Comparison of ENCODE assay signal across 8 cellular contexts in the genomic region with DNA sequence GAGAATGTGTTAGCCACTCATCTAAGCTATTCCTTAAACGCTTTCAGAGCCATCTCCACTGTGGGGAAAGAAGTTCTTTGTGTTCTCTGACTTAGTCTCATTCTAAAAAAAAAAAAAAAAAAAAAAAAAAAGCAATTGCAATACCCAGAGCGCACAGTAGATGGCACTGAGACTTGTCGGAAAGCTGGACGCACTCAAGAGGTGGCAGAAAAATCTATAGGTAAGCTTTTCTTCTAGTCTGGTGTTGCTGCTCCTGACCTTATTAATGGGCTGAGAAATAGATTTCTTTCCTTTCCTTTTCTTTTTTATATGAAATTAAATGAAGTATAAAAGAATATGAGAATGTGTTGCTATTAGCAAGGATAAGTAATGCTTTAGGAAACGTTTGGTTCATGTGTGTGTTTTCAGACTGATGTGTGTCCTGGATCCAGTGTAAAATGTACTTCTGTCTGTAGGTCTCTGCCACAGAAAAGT. TPM values are rescaled to one million over a fixed set of nuclear protein-coding genes. Genes with fewer than 3 reads are reported as not detected.
DNase-seq lines count a peak whose midpoint lies in the region; ATAC-seq and TF ChIP-seq lines count a peak whose summit lies in the region.

No MANE protein-coding gene starts in this region.

- H3K4ac ChIP-seq in IMR-90 (ENCODE audit: low read depth, low read length) (no peak overlapping the region), neuronal stem cell (ENCODE audit: low read length) (no peak overlapping the region)

- H3K79me1 ChIP-seq in IMR-90 (ENCODE audit: low read depth in 1 of 2, low read length in 2 of 2), result no peaks in the 10 kb centered on the region
- no peaks in the 10 kb centered on the region for H3K79me1 ChIP-seq in neuronal stem cell (ENCODE audit: low read depth, low read length)

- H3K36me3 ChIP-seq in IMR-90 (ENCODE audit: control insufficient read depth, insufficient read depth, low read length) (no peaks in the 10 kb centered on the region), RWPE2 (ENCODE audit: low read depth) (no peaks in the 10 kb centered on the region), neuronal stem cell (replicated peaks in 1 of 2; ENCODE audit: control insufficient read depth in 2 of 2, insufficient read depth in 2 of 2, low read length in 2 of 2) (no peaks in the 10 kb centered on the region)

- POLR2A ChIA-PET in IMR-90 (lab: Charles Lee; ENCODE audit: unreplicated experiment), result no interaction called here

- H3K36me3 Mint-ChIP-seq in activated CD4-positive, alpha-beta T cell treated with anti-CD3 and anti-CD28 coated beads, Interleukin-2, amount 10 ng/mL, durations not matched to agents 24 days and 14 days (ENCODE audit: low read depth), result no peaks in the 10 kb centered on the region

- H3K18ac ChIP-seq in IMR-90 (ENCODE audit: low read depth, low read length), result no peak overlapping the region
- no peak overlapping the region for H3K18ac ChIP-seq in neuronal stem cell (ENCODE audit: low read length)

- H3K27me3 Mint-ChIP-seq in activated CD4-positive, alpha-beta T cell treated with anti-CD3 and anti-CD28 coated beads, Interleukin-2, amount 10 ng/mL, durations not matched to agents 24 days and 14 days, result peaks cover 49% of the 10 kb centered on the region

- H4K8ac ChIP-seq in IMR-90 (ENCODE audit: low read depth in 2 of 2, low read length in 2 of 2) (no peak overlapping the region), neuronal stem cell (ENCODE audit: low read depth, low read length) (no peak overlapping the region)

- no TSS peak for BruUV-seq in IMR-90 (replicated peaks; lab: Mats Ljungman, UMichigan)

- no peak overlapping the region for H3K23ac ChIP-seq in IMR-90 (ENCODE audit: low read depth, low read length)
- no peak overlapping the region for H3K23ac ChIP-seq in neuronal stem cell (ENCODE audit: low read depth, low read length, poor library complexity)

- intact Hi-C loops in activated CD4-positive, alpha-beta T cell treated with anti-CD3 and anti-CD28 coated beads, Interleukin-2, amount 10 ng/mL, durations not matched to agents 24 days and 14 days (cut with micrococcal nuclease), result loop anchor here (1.0 to 5.0 kb wide), 4 partner anchors 15 to 505 kb away; a partner anchor contains a TSS
- intact Hi-C loops in IMR-90 (cut with micrococcal nuclease), result loop anchor here (1.0 to 10.0 kb wide), 4 partner anchors 292 to 1281 kb away; no protein-coding TSS in a partner anchor

- H3K4me1 ChIP-seq in IMR-90 (ENCODE audit: control insufficient read depth, insufficient read depth, low read length) (peaks cover 2% of the 10 kb centered on the region; the same call in 1 of the 2 replicates), RWPE2 (ENCODE audit: insufficient read depth, poor library complexity, severe bottlenecking) (peaks cover 24% of the 10 kb centered on the region), neuronal stem cell (ENCODE audit: control insufficient read depth in 2 of 2, insufficient read depth in 1 of 2, low read depth in 1 of 2, low read length in 2 of 2) (peaks cover 0 to 1% of the 10 kb centered on the region in 2 donors)

- H2BK20ac ChIP-seq in IMR-90 (ENCODE audit: low read depth, low read length), result no peak overlapping the region

- H4K5ac ChIP-seq in IMR-90 (ENCODE audit: low read depth, low read length), result no peak overlapping the region

- TF ChIP-seq POLR2A in IMR-90 (IDR thresholded peaks at IDR 0.05; ENCODE audit: low read depth, low read length), result no peak
- TF ChIP-seq POLR2A in erythroblast (IDR thresholded peaks at IDR 0.05; ENCODE audit: low read length), result no peak

- CTCF ChIA-PET in IMR-90 (lab: Yijun Ruan, JAX), result interaction anchor here (0.6 to 2.2 kb wide), 18 partner anchors 10 to 1924 kb away, joined by 3 to 16 read pairs (median 4); no protein-coding TSS in a partner anchor

- peaks cover 3% of the 10 kb centered on the region for H3K9me3 Mint-ChIP-seq in activated CD4-positive, alpha-beta T cell treated with anti-CD3 and anti-CD28 coated beads, Interleukin-2, amount 10 ng/mL, durations not matched to agents 24 days and 14 days

- H3K9ac ChIP-seq in IMR-90 (ENCODE audit: low read depth, low read length), result no peak overlapping the region
- H3K9ac ChIP-seq in neuronal stem cell (ENCODE audit: low read depth, low read length, poor library complexity), result no peak overlapping the region

- no peak overlapping the region for H3K27ac ChIP-seq in IMR-90 (ENCODE audit: insufficient read depth, low read length)
- H3K27ac ChIP-seq in RWPE2 (ENCODE audit: poor library complexity, severe bottlenecking), result no peak overlapping the region
- H3K27ac ChIP-seq in neuronal stem cell (replicated peaks; ENCODE audit: low read length), result no peak overlapping the region

- H2BK5ac ChIP-seq in IMR-90 (ENCODE audit: low read depth, low read length, poor library complexity, severe bottlenecking), result no peak overlapping the region
- H2BK5ac ChIP-seq in neuronal stem cell (ENCODE audit: low read length), result no peak overlapping the region

- H3K4me1 Mint-ChIP-seq in activated CD4-positive, alpha-beta T cell treated with anti-CD3 and anti-CD28 coated beads, Interleukin-2, amount 10 ng/mL, durations not matched to agents 24 days and 14 days, result peaks cover 25% of the 10 kb centered on the region

- H3K4me3 ChIP-seq in IMR-90 (ENCODE audit: insufficient read depth, low read depth, low read length), result no peak overlapping the region
- H3K4me3 ChIP-seq in RWPE2 (ENCODE audit: severe bottlenecking), result no peak overlapping the region
- no peak overlapping the region for H3K4me3 ChIP-seq in neuronal stem cell (ENCODE audit: low read length in 2 of 2)

- ATAC-seq in IMR-90 (ENCODE audit: low read depth) (peak; percentile 73), RWPE2 (ENCODE audit: low read depth) (no peak)

- H4K20me1 ChIP-seq in IMR-90 (ENCODE audit: insufficient read depth, low read length), result no peaks in the 10 kb centered on the region

- TF ChIP-seq CTCF in IMR-90 (conservative IDR thresholded peaks at IDR 0.05; ENCODE audit: low read depth, low read length) (peak; percentile 80), RWPE2 (IDR thresholded peaks at IDR 0.05; ENCODE audit: poor library complexity, severe bottlenecking) (peak; percentile 82)

- no peak overlapping the region for H2AK9ac ChIP-seq in IMR-90 (replicated peaks; ENCODE audit: low read depth, low read length, poor library complexity)

- no peak overlapping the region for H3K56ac ChIP-seq in IMR-90 (ENCODE audit: extremely low read depth, insufficient read depth, low read length)

- H3K14ac ChIP-seq in IMR-90 (replicated peaks; ENCODE audit: low read depth, low read length), result no peak overlapping the region
- H3K14ac ChIP-seq in neuronal stem cell (ENCODE audit: low read length), result no peak overlapping the region

- 33% methylated on average over 1 of the region's 5 CpGs; no CpG with 5 or more reads in 1 of the 2 experiments for WGBS in IMR-90 (ENCODE audit: extremely low coverage in 2 of 2, insufficient read length in 1 of 2), 2 experiments
- no CpG with 5 or more reads among the region's 5 CpGs for WGBS in neuronal stem cell (ENCODE audit: extremely low coverage in 2 of 2, insufficient read length in 2 of 2, insufficient replicate concordance in 1 of 2), 2 donors

- H3K27ac Mint-ChIP-seq in activated CD4-positive, alpha-beta T cell treated with anti-CD3 and anti-CD28 coated beads, Interleukin-2, amount 10 ng/mL, durations not matched to agents 24 days and 14 days, result no peak overlapping the region

- H3K27me3 ChIP-seq in IMR-90 (ENCODE audit: control insufficient read depth, insufficient read depth, low read length) (peaks cover 65% of the 10 kb centered on the region), RWPE2 (ENCODE audit: insufficient read depth, poor library complexity, severe bottlenecking) (no peaks in the 10 kb centered on the region), neuronal stem cell (ENCODE audit: control insufficient read depth in 3 of 3, insufficient read depth in 3 of 3, low read depth in 1 of 3, low read length in 3 of 3) (peaks cover 20 to 44% (median 36%) of the 10 kb centered on the region in 3 experiments)

- H3K9me1 ChIP-seq in IMR-90 (ENCODE audit: insufficient read depth, low read length), result no peaks in the 10 kb centered on the region

- no peak overlapping the region for H3K4me3 Mint-ChIP-seq in activated CD4-positive, alpha-beta T cell treated with anti-CD3 and anti-CD28 coated beads, Interleukin-2, amount 10 ng/mL, durations not matched to agents 24 days and 14 days

- H2AFZ ChIP-seq in IMR-90 (replicated peaks; ENCODE audit: low read length, poor library complexity) (no peak overlapping the region), neuronal stem cell (ENCODE audit: low read length) (no peak overlapping the region)

- no peak overlapping the region for H2BK15ac ChIP-seq in IMR-90 (ENCODE audit: low read depth, low read length)
- H2BK15ac ChIP-seq in neuronal stem cell (ENCODE audit: low read length), result no peak overlapping the region

- in situ Hi-C loops in IMR-90 (cut with MboI; ENCODE audit: low sequenced_read_pairs), result loop anchor here (25.0 kb wide), 3 partner anchors 515 to 1290 kb away; a partner anchor contains a TSS

- no peak overlapping the region for H2BK120ac ChIP-seq in IMR-90 (ENCODE audit: low read depth, low read length)
- no peak overlapping the region for H2BK120ac ChIP-seq in neuronal stem cell (ENCODE audit: low read depth, low read length)

- peak; percentile 71 for DNase-seq in activated CD4-positive, alpha-beta T cell treated with anti-CD3 and anti-CD28 coated beads, Interleukin-2, amount 10 ng/mL, durations not matched to agents 24 days and 14 days
- no peak for DNase-seq in activated CD4-positive, alpha-beta T cell treated with anti-CD3 and anti-CD28 coated beads, Interleukin-2, amount 50 U/mL, for 1 hour
- DNase-seq in IMR-90, result peak; percentile 56
- DNase-seq in RWPE2 (ENCODE audit: low spot score), result no peak
- peak; percentile 43 to 62 for DNase-seq in erythroblast (lab: John Stamatoyannopoulos, UW)
- DNase-seq in neuronal stem cell (ENCODE audit: low spot score), result peak; percentile 62
- DNase-seq in HPDE6-E6E7 (ENCODE audit: extremely low spot score), result no peak
- DNase-seq in mesenteric fat pad (ENCODE audit: low spot score), result no peak

- H3K9me3 ChIP-seq in IMR-90 (ENCODE audit: control insufficient read depth, insufficient read depth, low read length) (peaks cover 7% of the 10 kb centered on the region), RWPE2 (ENCODE audit: severe bottlenecking) (no peaks in the 10 kb centered on the region), neuronal stem cell (replicated peaks in 1 of 2; ENCODE audit: control insufficient read depth in 2 of 2, insufficient read depth in 1 of 2, low read depth in 1 of 2, low read length in 2 of 2) (peaks cover 0 to 4% of the 10 kb centered on the region in 2 donors)

- H2BK12ac ChIP-seq in neuronal stem cell (ENCODE audit: low read length), result no peak overlapping the region

- H2AK5ac ChIP-seq in IMR-90 (ENCODE audit: low read depth, low read length) (no peak overlapping the region), neuronal stem cell (ENCODE audit: low read depth, low read length) (no peak overlapping the region)

- dilution Hi-C loops in IMR-90 (cut with HindIII; ENCODE audit: low sequenced_read_pairs, unreplicated experiment), result loop anchor here (10.0 to 25.0 kb wide), 2 partner anchors 290 to 647 kb away; no protein-coding TSS in a partner anchor

- H4K91ac ChIP-seq in IMR-90 (ENCODE audit: insufficient read depth, low read depth, low read length), result no peak overlapping the region
- no peak overlapping the region for H4K91ac ChIP-seq in neuronal stem cell (ENCODE audit: low read depth, low read length, poor library complexity)

- peak; percentile 76 for TF ChIP-seq RAD21 in IMR-90 (IDR thresholded peaks at IDR 0.05; ENCODE audit: low read length)

- H3K4me2 ChIP-seq in IMR-90 (ENCODE audit: low read depth, low read length) (peak overlapping the region; percentile 42; the same call in 1 of the 2 replicates), neuronal stem cell (ENCODE audit: insufficient read depth, low read length, poor library complexity, severe bottlenecking) (no peak overlapping the region)

RNA-seq across cellular contexts. Expression of a gene that starts 4.7 kb away (rescaled TPM):
- total RNA-seq in activated CD4-positive, alpha-beta T cell treated with anti-CD3 and anti-CD28 coated beads, Interleukin-2, amount 10 ng/mL, durations not matched to agents 24 days and 14 days, result 3.3 and 3.6 TPM in 2 replicates
- total RNA-seq in IMR-90 (2012; rRNA removed) (under 0.01 TPM in 2 replicates), mesenteric fat pad (0.26 TPM)
- polyA plus RNA-seq in IMR-90 (2012; rRNA removed), result 0.09 and 0.17 TPM in 2 replicates
- 0.10 and 0.30 TPM in 2 replicates for polyA plus RNA-seq in IMR-90 (2012; cell fraction: cytosol; rRNA removed)
- polyA plus RNA-seq in IMR-90 (2012; cell fraction: nucleus; rRNA removed; ENCODE audit: low replicate concordance), result 0.52 and 2.5 TPM in 2 replicates
- 0.08 TPM for polyA plus RNA-seq in neuronal stem cell (2013, experiment 1 of 2)
- 0.03 TPM for polyA plus RNA-seq in neuronal stem cell (2013, experiment 2 of 2)

RNA-seq across cellular contexts. Expression of a gene that starts 34.7 kb away (rescaled TPM):
- total RNA-seq in activated CD4-positive, alpha-beta T cell treated with anti-CD3 and anti-CD28 coated beads, Interleukin-2, amount 10 ng/mL, durations not matched to agents 24 days and 14 days, result 0.91 and 1.2 TPM in 2 replicates
- not detected in 2 replicates for total RNA-seq in IMR-90 (2012; rRNA removed)
- not detected in 2 replicates for polyA plus RNA-seq in IMR-90 (2012; rRNA removed)
- not detected in 2 replicates for polyA plus RNA-seq in IMR-90 (2012; cell fraction: cytosol; rRNA removed)
- polyA plus RNA-seq in IMR-90 (2012; cell fraction: nucleus; rRNA removed; ENCODE audit: low replicate concordance), result not detected in 2 replicates
- polyA plus RNA-seq in neuronal stem cell (2013, experiment 1 of 2), result not detected
- polyA plus RNA-seq in neuronal stem cell (2013, experiment 2 of 2), result not detected
- total RNA-seq in mesenteric fat pad, result not detected

RNA-seq across cellular contexts. Expression of a gene that starts 36.5 kb away (rescaled TPM):
- 0.02 TPM in 1 of 2 replicates, not detected in the other for total RNA-seq in activated CD4-positive, alpha-beta T cell treated with anti-CD3 and anti-CD28 coated beads, Interleukin-2, amount 10 ng/mL, durations not matched to agents 24 days and 14 days
- total RNA-seq in IMR-90 (2012; rRNA removed), result 2.7 and 3.6 TPM in 2 replicates
- polyA plus RNA-seq in IMR-90 (2012; rRNA removed), result 1.2 and 1.5 TPM in 2 replicates
- polyA plus RNA-seq in IMR-90 (2012; cell fraction: cytosol; rRNA removed), result 0.80 and 1.1 TPM in 2 replicates
- polyA plus RNA-seq in IMR-90 (2012; cell fraction: nucleus; rRNA removed; ENCODE audit: low replicate concordance), result 0.63 and 0.79 TPM in 2 replicates
- polyA plus RNA-seq in neuronal stem cell (2013, experiment 1 of 2), result 0.21 TPM
- polyA plus RNA-seq in neuronal stem cell (2013, experiment 2 of 2), result 0.28 TPM
- total RNA-seq in mesenteric fat pad, result 0.06 TPM

Comparison
In these comparisons a context has a peak if more than half of its experiments do, and no peak if none do; other contexts are left out.
1. DNase-seq: peak in activated CD4-positive, alpha-beta T cell treated with anti-CD3 and anti-CD28 coated beads, Interleukin-2, amount 10 ng/mL, durations not matched to agents 24 days and 14 days (single experiment), IMR-90 (single experiment), erythroblast (2 of 2) and neuronal stem cell (single experiment); none in activated CD4-positive, alpha-beta T cell treated with anti-CD3 and anti-CD28 coated beads, Interleukin-2, amount 50 U/mL, for 1 hour (single experiment), RWPE2 (single experiment), HPDE6-E6E7 (single experiment) and mesenteric fat pad (single experiment).